In the genomic region with DNA sequence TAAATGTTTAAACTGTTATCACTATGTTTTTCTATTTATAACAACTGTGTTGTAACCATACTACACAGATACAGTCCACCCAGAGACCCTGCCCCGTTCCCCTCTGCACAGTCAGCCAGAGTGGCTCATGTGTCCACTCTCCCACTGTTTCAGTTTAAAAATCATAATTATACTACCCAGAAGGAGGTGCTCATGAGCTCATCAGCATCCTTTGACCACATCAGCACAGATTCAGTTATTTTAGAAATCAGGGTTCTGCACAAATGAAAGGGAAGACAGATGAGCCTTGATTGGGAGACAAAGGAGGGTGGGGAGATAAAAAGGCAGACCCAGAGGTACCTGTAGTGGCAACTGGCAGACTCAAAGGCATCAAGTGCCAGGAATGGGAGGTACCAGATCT, we compare ENCODE assay signal across 25 cellular contexts.
DNase-seq lines count a peak whose midpoint lies in the region; FAIRE-seq and TF ChIP-seq lines count a peak whose summit lies in the region.
"Had no signal": no experiment of that assay in that cellular context is flagged by ENCODE, and none has a peak within 500 bp of the region (broad histone marks: within the 10 kb centered on the region; RNA-seq: fewer than 3 reads in every experiment).

No MANE protein-coding gene starts in this region.

- no peaks in the 10 kb centered on the region for H3K4me1 ChIP-seq in A673 (ENCODE audit: insufficient read depth, low read length, poor library complexity, severe bottlenecking)
- H3K4me1 ChIP-seq in OCI-LY3 (ENCODE audit: low read length): no peaks in the 10 kb centered on the region
- H3K4me1 ChIP-seq: Caco-2, SJSA1 had no signal

- no peaks in the 10 kb centered on the region; the same call in 1 of the 2 replicates for H4K20me1 ChIP-seq in OCI-LY3 (ENCODE audit: insufficient read depth, low read length)

- H3K9me3 ChIP-seq in A673 (ENCODE audit: low read depth, low read length, poor library complexity, severe bottlenecking) (no peaks in the 10 kb centered on the region), OCI-LY3 (ENCODE audit: insufficient read depth, low read length) (no peaks in the 10 kb centered on the region)
- H3K9me3 ChIP-seq: Caco-2, SJSA1 had no signal

- no peak overlapping the region for H2AFZ ChIP-seq in OCI-LY3 (ENCODE audit: low read depth, low read length)
- H2AFZ ChIP-seq: PC-9 had no signal

- H3K27ac ChIP-seq in A673 (ENCODE audit: low read depth, low read length, poor library complexity, severe bottlenecking) (no peak overlapping the region), OCI-LY3 (ENCODE audit: low read length) (no peak overlapping the region)
- H3K27ac ChIP-seq: C4-2B, PC-9, SJSA1 had no signal

- CTCF ChIA-PET in A673 (lab: Charles Lee): interaction anchor here (0.5 to 1.4 kb wide), 3 partner anchors 17 to 932 kb away, joined by 3 to 4 read pairs (median 3); no protein-coding TSS in a partner anchor

- TF ChIP-seq CTCF in A673 (conservative IDR thresholded peaks at IDR 0.05; ENCODE audit: low read depth, low read length): peak; percentile 70
- TF ChIP-seq CTCF in GM12875 (IDR thresholded peaks at IDR 0.05; ENCODE audit: borderline replicate concordance, insufficient read depth, low read depth, low read length): 0 out of 2 replicates have a peak, but pooled peaks have one; percentile 23
- 0 out of 2 replicates have a peak, but pooled peaks have one; percentile 20 for TF ChIP-seq CTCF in OCI-LY3 (IDR thresholded peaks at IDR 0.05; ENCODE audit: low read depth, low read length)
- TF ChIP-seq CTCF in choroid plexus epithelial cell (conservative IDR thresholded peaks at IDR 0.05; ENCODE audit: low read depth, low read length): peak; percentile 18

- intact Hi-C loops in A673 (cut with micrococcal nuclease; ENCODE audit: unreplicated experiment): no loop called here

- H3K4me2 ChIP-seq in OCI-LY3 (ENCODE audit: low read length): no peak overlapping the region
- H3K4me2 ChIP-seq: PC-9 had no signal

- no peaks in the 10 kb centered on the region for H3K36me3 ChIP-seq in A673 (ENCODE audit: insufficient read depth, low read length, poor library complexity, severe bottlenecking)
- H3K36me3 ChIP-seq in OCI-LY3 (replicated peaks; ENCODE audit: low read depth, low read length): no peaks in the 10 kb centered on the region
- H3K36me3 ChIP-seq: SJSA1 had no signal

- DNase-seq in A673 (ENCODE audit: low spot score): no peak
- no peak for DNase-seq in choroid plexus epithelial cell (ENCODE audit: low read depth)
- DNase-seq in activated CD4-positive, alpha-beta T cell treated with anti-CD3 and anti-CD28 coated beads for 4 hours: no peak
- no peak for DNase-seq in frontal cortex (ENCODE audit: low spot score in 2 of 2)
- no peak for DNase-seq in T-helper 9 cell
- no peak for DNase-seq in T-helper 1 cell
- DNase-seq: AML-193; Caco-2; CD8-positive, alpha-beta T cell; KG1; NCI-H1048; NCI-H1694; NCI-H2227 treated with DMSO at 0.1 percent for 48 hours; NCI-H510A; PC-9; Right ventricle myocardium superior; RPMI8226; T1000 had no signal

- BruUV-seq in A673 (replicated peaks; lab: Mats Ljungman, UMichigan): no TSS peak

- POLR2A ChIA-PET in A673 (lab: Charles Lee; ENCODE audit: low non-redundant PET): no interaction called here

- H3K79me2 ChIP-seq in OCI-LY3 (ENCODE audit: low read length): no peaks in the 10 kb centered on the region

- H3K27me3 ChIP-seq in A673 (replicated peaks; ENCODE audit: insufficient read depth, low read depth, low read length, poor library complexity) (peaks cover 42% of the 10 kb centered on the region), OCI-LY3 (ENCODE audit: low read depth, low read length) (peaks cover 5% of the 10 kb centered on the region; the same call in 1 of the 2 replicates)
- H3K27me3 ChIP-seq: SJSA1 had no signal

- FAIRE-seq in frontal cortex (lab: Jason Lieb, UNC): no peak
- FAIRE-seq: A204.1, G401.6, H1 had no signal

- H3K4me3 ChIP-seq in A673 (ENCODE audit: low read depth, low read length, poor library complexity, severe bottlenecking) (no peak overlapping the region), GM12875 (ENCODE audit: low read depth, low read length) (no peak overlapping the region), OCI-LY3 (ENCODE audit: low read length) (no peak overlapping the region), choroid plexus epithelial cell (ENCODE audit: low read depth, low read length) (no peak overlapping the region)
- H3K4me3 ChIP-seq: PC-9, SJSA1 had no signal

- no peak overlapping the region for H3K9ac ChIP-seq in OCI-LY3 (ENCODE audit: low read length)

Comparison
In these comparisons a context has a peak if more than half of its experiments do, and no peak if none do; other contexts are left out.
1. CTCF ChIP-seq: peak in every context shown above with its lines; median percentile 70 in A673; 23 in GM12875; 20 in OCI-LY3; 18 in choroid plexus epithelial cell.